8 cellular contexts compared by ENCODE assay signal in genomic region chr4:75180790-75181776, GRCh38.
A peak's percentile ranks its signal among the peaks of the same experiment; 100 is the strongest.
DNase-seq lines count a peak whose midpoint lies in the region; ATAC-seq and TF ChIP-seq lines count a peak whose summit lies in the region.

No MANE protein-coding gene starts in this region.

- no peaks in the 10 kb centered on the region for H3K36me3 ChIP-seq in Karpas-422 (ENCODE audit: insufficient read depth, low read length)

- CTCF ChIA-PET in GM10248 (lab: Yijun Ruan, JAX) = interaction anchor here (1.0 kb wide), 1 partner anchor 26 kb away, joined by 3 read pairs; no protein-coding TSS in a partner anchor

- peaks cover 4% of the 10 kb centered on the region; the same call in 1 of the 2 replicates for H3K27me3 ChIP-seq in Karpas-422 (ENCODE audit: low read length)

- no peak overlapping the region for H3K27ac ChIP-seq in Karpas-422 (ENCODE audit: low read length)

- peak overlapping the region; percentile 39; the same call in 1 of the 2 replicates for H3K4me3 ChIP-seq in Karpas-422 (ENCODE audit: low read length)

- H3K9ac ChIP-seq in Karpas-422 (ENCODE audit: low read length) = peak overlapping the region; percentile 8; the same call in 1 of the 2 replicates

- ATAC-seq in activated CD4-positive, CD25-positive, alpha-beta regulatory T cell treated with anti-CD3 and anti-CD28 coated beads, Interleukin-2, amount 50 U/mL, for 24 hours = no peak

- no peaks in the 10 kb centered on the region for H3K79me2 ChIP-seq in Karpas-422 (ENCODE audit: low read length)

- H3K9me3 ChIP-seq in Karpas-422 (ENCODE audit: low read length) = no peaks in the 10 kb centered on the region

- POLR2A ChIA-PET in GM10248 (lab: Yijun Ruan, JAX) = no interaction called here

- no peak for TF ChIP-seq CTCF in GM10248 (IDR thresholded peaks at IDR 0.05; ENCODE audit: control extremely low read depth, extremely low read depth, low read depth, missing control alignments)

- H3K9me2 ChIP-seq in Karpas-422 (replicated peaks; ENCODE audit: insufficient read depth, low read length) = no peaks in the 10 kb centered on the region

- H4K20me1 ChIP-seq in Karpas-422 (ENCODE audit: insufficient read depth, low read depth, low read length) = no peaks in the 10 kb centered on the region

- H3K4me1 ChIP-seq in Karpas-422 (ENCODE audit: low read length) = peaks cover 8% of the 10 kb centered on the region

- peak overlapping the region; percentile 32; the same call in 1 of the 2 replicates for H2AFZ ChIP-seq in Karpas-422 (ENCODE audit: low read length)

- peak; percentile 31 for DNase-seq in GM10248 (ENCODE audit: extremely low spot score)
- peak; percentile 84 for DNase-seq in H4 (ENCODE audit: low spot score)
- no peak for DNase-seq in Karpas-422
- DNase-seq in islet precursor cell = peak; percentile 80
- DNase-seq in DMS153 treated with DMSO at 0.1 percent for 48 hours (lab: John Stamatoyannopoulos, UW; ENCODE audit: unreplicated experiment) = no peak
- no peak for DNase-seq in NCI-H345 (lab: John Stamatoyannopoulos, UW)
- no peak for DNase-seq in NOMO-1 treated with DMSO at 0.1 percent for 48 hours (lab: John Stamatoyannopoulos, UW; ENCODE audit: unreplicated experiment)

- H3K4me2 ChIP-seq in Karpas-422 (ENCODE audit: low read depth, low read length, poor library complexity, severe bottlenecking) = peak overlapping the region; percentile 56

Comparison
In these comparisons a context has a peak if more than half of its experiments do, and no peak if none do; other contexts are left out.
1. DNase-seq: peak in GM10248 (single experiment), H4 (single experiment) and islet precursor cell (single experiment); none in Karpas-422 (single experiment), DMS153 treated with DMSO at 0.1 percent for 48 hours (single experiment), NCI-H345 (single experiment) and NOMO-1 treated with DMSO at 0.1 percent for 48 hours (single experiment).